In the genomic region with DNA sequence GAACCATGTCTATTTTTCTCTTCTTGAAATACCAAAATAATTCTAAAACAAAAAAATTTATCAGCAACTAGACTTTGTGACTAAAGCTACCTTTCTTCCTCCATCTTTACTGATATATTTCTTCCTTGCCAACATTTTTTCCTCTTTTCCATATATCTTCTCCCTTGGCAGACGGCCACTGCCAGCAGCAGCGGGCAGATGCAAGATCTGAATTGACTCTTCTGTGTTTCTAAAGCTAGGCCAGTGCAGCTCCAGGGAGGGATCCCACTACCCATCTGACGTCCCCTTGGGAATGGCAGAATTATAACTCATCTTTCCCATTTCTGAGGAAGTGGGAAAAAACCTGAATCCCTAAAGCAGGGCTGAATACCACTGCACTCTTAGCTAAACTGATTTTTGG, we compare ENCODE assay signal across 36 cellular contexts.
"Had no signal": no experiment of that assay in that cellular context is flagged by ENCODE, and none has a peak within 500 bp of the region (broad histone marks: within the 10 kb centered on the region; RNA-seq: fewer than 3 reads in every experiment).

No MANE protein-coding gene starts in this region.

- H3K27ac Mint-ChIP-seq: activated B cell treated with CpG ODN at 0.5 μM for 24 hours; activated CD4-positive, alpha-beta memory T cell treated with anti-CD3 and anti-CD28 coated beads for 36 hours; activated CD4-positive, alpha-beta T cell treated with anti-CD3 and anti-CD28 coated beads, Interleukin-2, amount 10 ng/mL, durations not matched to agents 24 days and 14 days; activated CD8-positive, alpha-beta T cell treated with anti-CD3 and anti-CD28 coated beads for 36 hours; activated naive CD4-positive, alpha-beta T cell treated with anti-CD3 and anti-CD28 coated beads for 36 hours; activated naive CD4-positive, alpha-beta T cell treated with anti-CD3 and anti-CD28 coated beads, Interleukin-2, amount 50 U/mL, for 72 hours; activated naive CD8-positive, alpha-beta T cell treated with anti-CD3 and anti-CD28 coated beads for 36 hours; activated T-cell treated with anti-CD3 and anti-CD28 coated beads, Interleukin-2, amount 50 U/mL, for 72 hours; activated T-helper 1 cell treated with anti-CD3 and anti-CD28 coated beads, Interleukin-12 subunit alpha, Interleukin-12 subunit beta, Interleukin-2, Interleukin-4 antibody, amounts not matched to agents 30 ng/mL and 10 ng/mL and 1 ng/mL, durations not matched to agents 14 hours and 24 hours and 36 hours; activated T-helper 17 cell treated with anti-CD3 and anti-CD28 coated beads, Interleukin-2, amount 50 U/mL, for 72 hours; T-helper 1 cell treated with Interleukin-12 subunit alpha and Interleukin-12 subunit beta and Interleukin-4 antibody, amounts not matched to agents 30 μg/mL and 1 μg/mL, for 36 hours; T-helper 2 cell treated with Interferon-gamma antibody and Interleukin-4, amounts not matched to agents 5 μg/mL and 100 μg/mL, for 36 hours had no signal

- H3K27ac ChIP-seq: adrenal gland, body of pancreas, brain microvascular endothelial cell, breast epithelium, VCaP had no signal

- H3K9me3 Mint-ChIP-seq: activated B cell treated with CpG ODN at 0.5 μM for 24 hours; activated CD4-positive, alpha-beta memory T cell treated with anti-CD3 and anti-CD28 coated beads for 36 hours; activated CD4-positive, alpha-beta T cell treated with anti-CD3 and anti-CD28 coated beads, Interleukin-2, amount 10 ng/mL, durations not matched to agents 24 days and 14 days; activated CD8-positive, alpha-beta T cell treated with anti-CD3 and anti-CD28 coated beads for 36 hours; activated naive CD4-positive, alpha-beta T cell treated with anti-CD3 and anti-CD28 coated beads for 36 hours; activated T-cell treated with anti-CD3 and anti-CD28 coated beads, Interleukin-2, amount 50 U/mL, for 4 hours; activated T-helper 17 cell treated with anti-CD3 and anti-CD28 coated beads, Interleukin-2, amount 50 U/mL, for 72 hours; T-helper 1 cell treated with Interleukin-12 subunit alpha and Interleukin-12 subunit beta and Interleukin-4 antibody, amounts not matched to agents 30 μg/mL and 1 μg/mL, for 36 hours; T-helper 2 cell treated with Interferon-gamma antibody and Interleukin-4, amounts not matched to agents 5 μg/mL and 100 μg/mL, for 36 hours had no signal

- H3K9me3 ChIP-seq: body of pancreas, breast epithelium had no signal

- H3K27me3 Mint-ChIP-seq: activated B cell treated with CpG ODN at 0.5 μM for 24 hours; activated CD4-positive, alpha-beta memory T cell treated with anti-CD3 and anti-CD28 coated beads for 36 hours; activated CD4-positive, alpha-beta T cell treated with anti-CD3 and anti-CD28 coated beads, Interleukin-2, amount 10 ng/mL, durations not matched to agents 24 days and 14 days; activated CD8-positive, alpha-beta T cell treated with anti-CD3 and anti-CD28 coated beads for 36 hours; activated naive CD8-positive, alpha-beta T cell treated with anti-CD3 and anti-CD28 coated beads for 36 hours; activated T-helper 17 cell treated with anti-CD3 and anti-CD28 coated beads, Interleukin-2, amount 50 U/mL, for 72 hours had no signal

- H3K4me3 ChIP-seq: adrenal gland, body of pancreas, breast epithelium had no signal

- H3K4me3 Mint-ChIP-seq: activated B cell treated with CpG ODN at 0.5 μM for 24 hours; activated CD4-positive, alpha-beta memory T cell treated with anti-CD3 and anti-CD28 coated beads for 36 hours; activated CD4-positive, alpha-beta T cell treated with anti-CD3 and anti-CD28 coated beads, Interleukin-2, amount 10 ng/mL, durations not matched to agents 24 days and 14 days; activated CD8-positive, alpha-beta T cell treated with anti-CD3 and anti-CD28 coated beads for 36 hours; activated naive CD4-positive, alpha-beta T cell treated with anti-CD3 and anti-CD28 coated beads for 36 hours; activated naive CD8-positive, alpha-beta T cell treated with anti-CD3 and anti-CD28 coated beads for 36 hours; activated T-cell treated with anti-CD3 and anti-CD28 coated beads, Interleukin-2, amount 50 U/mL, for 4 hours; activated T-cell treated with anti-CD3 and anti-CD28 coated beads, Interleukin-2, amount 50 U/mL, for 72 hours; activated T-helper 1 cell treated with anti-CD3 and anti-CD28 coated beads, Interleukin-12 subunit alpha, Interleukin-12 subunit beta, Interleukin-2, Interleukin-4 antibody, amounts not matched to agents 30 ng/mL and 10 ng/mL and 1 ng/mL, durations not matched to agents 14 hours and 24 hours and 36 hours; activated T-helper 17 cell treated with anti-CD3 and anti-CD28 coated beads, Interleukin-2, amount 50 U/mL, for 72 hours; T-helper 1 cell treated with Interleukin-12 subunit alpha and Interleukin-12 subunit beta and Interleukin-4 antibody, amounts not matched to agents 30 μg/mL and 1 μg/mL, for 36 hours; T-helper 2 cell treated with Interferon-gamma antibody and Interleukin-4, amounts not matched to agents 5 μg/mL and 100 μg/mL, for 36 hours had no signal

- H3K27me3 ChIP-seq: adrenal gland, body of pancreas, brain microvascular endothelial cell, breast epithelium had no signal

- H3K4me1 Mint-ChIP-seq: activated B cell treated with CpG ODN at 0.5 μM for 24 hours; activated CD4-positive, alpha-beta T cell treated with anti-CD3 and anti-CD28 coated beads, Interleukin-2, amount 10 ng/mL, durations not matched to agents 24 days and 14 days; activated T-helper 17 cell treated with anti-CD3 and anti-CD28 coated beads, Interleukin-2, amount 50 U/mL, for 72 hours had no signal

- DNase-seq: activated B cell treated with CpG ODN at 0.5 μM for 24 hours; activated CD4-positive, alpha-beta memory T cell treated with anti-CD3 and anti-CD28 coated beads for 36 hours; activated CD4-positive, alpha-beta T cell treated with anti-CD3 and anti-CD28 coated beads for 1 hour; activated CD4-positive, alpha-beta T cell treated with anti-CD3 and anti-CD28 coated beads for 4 hours; activated CD4-positive, alpha-beta T cell treated with anti-CD3 and anti-CD28 coated beads, Interleukin-2, amount 10 ng/mL, durations not matched to agents 24 days and 14 days; activated CD4-positive, alpha-beta T cell treated with anti-CD3 and anti-CD28 coated beads, Interleukin-2, amount 50 U/mL, for 1 hour; activated CD4-positive, alpha-beta T cell treated with anti-CD3 and anti-CD28 coated beads, Interleukin-2, amount 50 U/mL, for 4 hours; activated CD8-positive, alpha-beta memory T cell treated with anti-CD3 and anti-CD28 coated beads, Interleukin-2, amount 50 U/mL, for 4 hours; activated CD8-positive, alpha-beta T cell treated with anti-CD3 and anti-CD28 coated beads for 36 hours; activated effector memory CD4-positive, alpha-beta T cell treated with anti-CD3 and anti-CD28 coated beads, Interleukin-2, amount 50 U/mL, for 16 hours; activated gamma-delta T cell treated with Interleukin-2 at 50 U/mL for 16 hours; activated naive CD4-positive, alpha-beta T cell; activated naive CD4-positive, alpha-beta T cell treated with anti-CD3 and anti-CD28 coated beads for 36 hours; activated naive CD4-positive, alpha-beta T cell treated with anti-CD3 and anti-CD28 coated beads, Interleukin-2, amount 50 U/mL, for 16 hours; activated naive CD8-positive, alpha-beta T cell treated with anti-CD3 and anti-CD28 coated beads for 36 hours; activated T-cell treated with anti-CD3 and anti-CD28 coated beads for 4 hours; activated T-cell treated with anti-CD3 and anti-CD28 coated beads, Interleukin-2, amount 50 U/mL, for 1 hour; activated T-cell treated with anti-CD3 and anti-CD28 coated beads, Interleukin-2, amount 50 U/mL, for 4 hours; activated T-cell treated with anti-CD3 and anti-CD28 coated beads, Interleukin-2, amount 50 U/mL, for 72 hours; adrenal gland; amniotic stem cell; aorta; body of pancreas; brain microvascular endothelial cell; central memory CD4-positive, alpha-beta T cell; cerebellar nuclear complex; T-helper 1 cell; T-helper 2 cell; T-helper 9 cell had no signal

- H3K36me3 ChIP-seq: adrenal gland, brain microvascular endothelial cell, breast epithelium had no signal

- ATAC-seq: activated CD8-positive, alpha-beta T cell treated with anti-CD3 and anti-CD28 coated beads for 36 hours; activated naive CD4-positive, alpha-beta T cell treated with anti-CD3 and anti-CD28 coated beads, Interleukin-2, amount 50 U/mL, for 72 hours; activated T-cell treated with anti-CD3 and anti-CD28 coated beads, Interleukin-2, amount 50 U/mL, for 4 hours; activated T-cell treated with anti-CD3 and anti-CD28 coated beads, Interleukin-2, amount 50 U/mL, for 72 hours; activated T-helper 17 cell treated with anti-CD3 and anti-CD28 coated beads, Interleukin-2, amount 50 U/mL, for 72 hours; body of pancreas had no signal
